1 cellular context compared by ENCODE assay signal in the genomic region with DNA sequence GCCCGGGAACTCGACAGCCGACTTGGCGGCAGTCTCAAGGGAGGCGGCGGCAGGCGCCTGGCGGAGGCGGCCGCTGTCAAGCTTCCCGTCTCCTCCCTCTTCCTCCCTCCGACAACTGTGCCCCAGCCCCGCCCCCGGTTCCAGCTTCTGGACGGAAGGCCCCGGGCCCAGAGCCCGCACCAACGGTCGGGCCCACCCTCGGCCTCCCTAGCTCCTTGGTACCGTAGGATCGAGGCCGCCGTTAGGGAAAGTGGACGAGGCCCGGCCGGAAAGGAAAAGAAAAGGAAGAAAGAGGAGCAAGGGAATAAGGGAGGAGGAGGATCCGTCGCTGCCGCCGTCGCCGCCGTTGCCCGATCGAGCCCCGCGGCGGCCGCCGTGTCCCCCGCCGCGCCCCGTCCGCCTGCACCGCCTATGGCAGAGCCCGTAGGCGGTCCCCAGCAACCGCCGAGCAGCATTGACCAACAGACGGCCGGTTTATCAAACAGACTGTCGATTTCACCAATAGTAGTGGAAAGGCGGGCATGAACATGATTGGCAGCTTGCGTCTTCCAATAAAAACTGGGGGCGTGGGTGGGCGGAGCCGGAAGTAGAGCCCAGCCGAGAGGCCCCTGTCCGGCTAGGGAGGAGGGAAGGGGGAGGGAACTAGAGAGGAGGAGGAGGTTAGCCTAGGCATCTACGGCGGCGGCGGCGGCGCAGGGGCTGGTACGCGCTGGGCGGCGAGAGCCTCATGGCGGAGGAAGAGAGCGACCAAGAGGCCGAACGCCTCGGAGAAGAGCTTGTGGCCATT.
TF ChIP-seq lines count a peak whose summit lies in the region.

A gene with protein sequence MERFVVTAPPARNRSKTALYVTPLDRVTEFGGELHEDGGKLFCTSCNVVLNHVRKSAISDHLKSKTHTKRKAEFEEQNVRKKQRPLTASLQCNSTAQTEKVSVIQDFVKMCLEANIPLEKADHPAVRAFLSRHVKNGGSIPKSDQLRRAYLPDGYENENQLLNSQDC (minus strand): TSS at position 413 of the 787 bp plus-strand sequence. CDS start 3,029 bp downstream, outside the sequence.
A gene (plus strand): TSS at position 663 of the 787 bp plus-strand sequence. CDS start 65 bp downstream, at position 728.

TF ChIP-seq in HepG2, 621 proteins besides CTCF, POLR2A, EP300 and RAD21 (continued from another document and continues in another):
- TF ChIP-seq, protein P1, sequence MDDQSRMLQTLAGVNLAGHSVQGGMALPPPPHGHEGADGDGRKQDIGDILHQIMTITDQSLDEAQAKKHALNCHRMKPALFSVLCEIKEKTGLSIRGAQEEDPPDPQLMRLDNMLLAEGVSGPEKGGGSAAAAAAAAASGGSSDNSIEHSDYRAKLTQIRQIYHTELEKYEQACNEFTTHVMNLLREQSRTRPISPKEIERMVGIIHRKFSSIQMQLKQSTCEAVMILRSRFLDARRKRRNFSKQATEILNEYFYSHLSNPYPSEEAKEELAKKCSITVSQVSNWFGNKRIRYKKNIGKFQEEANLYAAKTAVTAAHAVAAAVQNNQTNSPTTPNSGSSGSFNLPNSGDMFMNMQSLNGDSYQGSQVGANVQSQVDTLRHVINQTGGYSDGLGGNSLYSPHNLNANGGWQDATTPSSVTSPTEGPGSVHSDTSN (CRISPR knock-in tag; IDR thresholded peaks at IDR 0.05; ENCODE audit: borderline replicate concordance), result peak; percentile 95; the same call in 1 of the 2 replicates
- TF ChIP-seq, protein P2, sequence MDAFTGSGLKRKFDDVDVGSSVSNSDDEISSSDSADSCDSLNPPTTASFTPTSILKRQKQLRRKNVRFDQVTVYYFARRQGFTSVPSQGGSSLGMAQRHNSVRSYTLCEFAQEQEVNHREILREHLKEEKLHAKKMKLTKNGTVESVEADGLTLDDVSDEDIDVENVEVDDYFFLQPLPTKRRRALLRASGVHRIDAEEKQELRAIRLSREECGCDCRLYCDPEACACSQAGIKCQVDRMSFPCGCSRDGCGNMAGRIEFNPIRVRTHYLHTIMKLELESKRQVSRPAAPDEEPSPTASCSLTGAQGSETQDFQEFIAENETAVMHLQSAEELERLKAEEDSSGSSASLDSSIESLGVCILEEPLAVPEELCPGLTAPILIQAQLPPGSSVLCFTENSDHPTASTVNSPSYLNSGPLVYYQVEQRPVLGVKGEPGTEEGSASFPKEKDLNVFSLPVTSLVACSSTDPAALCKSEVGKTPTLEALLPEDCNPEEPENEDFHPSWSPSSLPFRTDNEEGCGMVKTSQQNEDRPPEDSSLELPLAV (CRISPR knock-in tag; conservative IDR thresholded peaks at IDR 0.05; ENCODE audit: low read depth), result no peak
- no peak for TF ChIP-seq TRIM24 (CRISPR knock-in tag; IDR thresholded peaks at IDR 0.05)
- no peak for TF ChIP-seq ZBTB38 (CRISPR knock-in tag; IDR thresholded peaks at IDR 0.05)
- TF ChIP-seq ZFAT (CRISPR knock-in tag; conservative IDR thresholded peaks at IDR 0.05), result no peak
- no peak for TF ChIP-seq PITX1 (CRISPR knock-in tag; IDR thresholded peaks at IDR 0.05)
- TF ChIP-seq ZMAT3 (CRISPR knock-in tag; conservative IDR thresholded peaks at IDR 0.05), result no peak
- peak; percentile 96 for TF ChIP-seq POLR2G (IDR thresholded peaks at IDR 0.05; ENCODE audit: low read depth, low read length)
- peak; percentile 99 for TF ChIP-seq NFYC (CRISPR knock-in tag; IDR thresholded peaks at IDR 0.05)
- TF ChIP-seq, protein P3, sequence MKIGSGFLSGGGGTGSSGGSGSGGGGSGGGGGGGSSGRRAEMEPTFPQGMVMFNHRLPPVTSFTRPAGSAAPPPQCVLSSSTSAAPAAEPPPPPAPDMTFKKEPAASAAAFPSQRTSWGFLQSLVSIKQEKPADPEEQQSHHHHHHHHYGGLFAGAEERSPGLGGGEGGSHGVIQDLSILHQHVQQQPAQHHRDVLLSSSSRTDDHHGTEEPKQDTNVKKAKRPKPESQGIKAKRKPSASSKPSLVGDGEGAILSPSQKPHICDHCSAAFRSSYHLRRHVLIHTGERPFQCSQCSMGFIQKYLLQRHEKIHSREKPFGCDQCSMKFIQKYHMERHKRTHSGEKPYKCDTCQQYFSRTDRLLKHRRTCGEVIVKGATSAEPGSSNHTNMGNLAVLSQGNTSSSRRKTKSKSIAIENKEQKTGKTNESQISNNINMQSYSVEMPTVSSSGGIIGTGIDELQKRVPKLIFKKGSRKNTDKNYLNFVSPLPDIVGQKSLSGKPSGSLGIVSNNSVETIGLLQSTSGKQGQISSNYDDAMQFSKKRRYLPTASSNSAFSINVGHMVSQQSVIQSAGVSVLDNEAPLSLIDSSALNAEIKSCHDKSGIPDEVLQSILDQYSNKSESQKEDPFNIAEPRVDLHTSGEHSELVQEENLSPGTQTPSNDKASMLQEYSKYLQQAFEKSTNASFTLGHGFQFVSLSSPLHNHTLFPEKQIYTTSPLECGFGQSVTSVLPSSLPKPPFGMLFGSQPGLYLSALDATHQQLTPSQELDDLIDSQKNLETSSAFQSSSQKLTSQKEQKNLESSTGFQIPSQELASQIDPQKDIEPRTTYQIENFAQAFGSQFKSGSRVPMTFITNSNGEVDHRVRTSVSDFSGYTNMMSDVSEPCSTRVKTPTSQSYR (CRISPR knock-in tag; IDR thresholded peaks at IDR 0.05; ENCODE audit: borderline replicate concordance), result 0 out of 2 replicates have a peak, but pooled peaks have one; percentile 6
- no peak; the same call in 1 of the 2 replicates for TF ChIP-seq CBFB (CRISPR knock-in tag; IDR thresholded peaks at IDR 0.05)
- TF ChIP-seq ZNF883 (CRISPR knock-in tag; IDR thresholded peaks at IDR 0.05; ENCODE audit: not compliant biosample characterization), result peak; percentile 52
- TF ChIP-seq NCOR1 (IDR thresholded peaks at IDR 0.05; ENCODE audit: borderline replicate concordance, low read length), result no peak
- TF ChIP-seq, protein P4, sequence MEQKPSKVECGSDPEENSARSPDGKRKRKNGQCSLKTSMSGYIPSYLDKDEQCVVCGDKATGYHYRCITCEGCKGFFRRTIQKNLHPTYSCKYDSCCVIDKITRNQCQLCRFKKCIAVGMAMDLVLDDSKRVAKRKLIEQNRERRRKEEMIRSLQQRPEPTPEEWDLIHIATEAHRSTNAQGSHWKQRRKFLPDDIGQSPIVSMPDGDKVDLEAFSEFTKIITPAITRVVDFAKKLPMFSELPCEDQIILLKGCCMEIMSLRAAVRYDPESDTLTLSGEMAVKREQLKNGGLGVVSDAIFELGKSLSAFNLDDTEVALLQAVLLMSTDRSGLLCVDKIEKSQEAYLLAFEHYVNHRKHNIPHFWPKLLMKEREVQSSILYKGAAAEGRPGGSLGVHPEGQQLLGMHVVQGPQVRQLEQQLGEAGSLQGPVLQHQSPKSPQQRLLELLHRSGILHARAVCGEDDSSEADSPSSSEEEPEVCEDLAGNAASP (CRISPR knock-in tag; IDR thresholded peaks at IDR 0.05; ENCODE audit: borderline replicate concordance), result 0 out of 2 replicates have a peak, but pooled peaks have one; percentile 10
- TF ChIP-seq, protein P5, sequence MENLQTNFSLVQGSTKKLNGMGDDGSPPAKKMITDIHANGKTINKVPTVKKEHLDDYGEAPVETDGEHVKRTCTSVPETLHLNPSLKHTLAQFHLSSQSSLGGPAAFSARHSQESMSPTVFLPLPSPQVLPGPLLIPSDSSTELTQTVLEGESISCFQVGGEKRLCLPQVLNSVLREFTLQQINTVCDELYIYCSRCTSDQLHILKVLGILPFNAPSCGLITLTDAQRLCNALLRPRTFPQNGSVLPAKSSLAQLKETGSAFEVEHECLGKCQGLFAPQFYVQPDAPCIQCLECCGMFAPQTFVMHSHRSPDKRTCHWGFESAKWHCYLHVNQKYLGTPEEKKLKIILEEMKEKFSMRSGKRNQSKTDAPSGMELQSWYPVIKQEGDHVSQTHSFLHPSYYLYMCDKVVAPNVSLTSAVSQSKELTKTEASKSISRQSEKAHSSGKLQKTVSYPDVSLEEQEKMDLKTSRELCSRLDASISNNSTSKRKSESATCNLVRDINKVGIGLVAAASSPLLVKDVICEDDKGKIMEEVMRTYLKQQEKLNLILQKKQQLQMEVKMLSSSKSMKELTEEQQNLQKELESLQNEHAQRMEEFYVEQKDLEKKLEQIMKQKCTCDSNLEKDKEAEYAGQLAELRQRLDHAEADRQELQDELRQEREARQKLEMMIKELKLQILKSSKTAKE (CRISPR knock-in tag; IDR thresholded peaks at IDR 0.05; ENCODE audit: borderline replicate concordance), result no peak
- TF ChIP-seq, protein P6, sequence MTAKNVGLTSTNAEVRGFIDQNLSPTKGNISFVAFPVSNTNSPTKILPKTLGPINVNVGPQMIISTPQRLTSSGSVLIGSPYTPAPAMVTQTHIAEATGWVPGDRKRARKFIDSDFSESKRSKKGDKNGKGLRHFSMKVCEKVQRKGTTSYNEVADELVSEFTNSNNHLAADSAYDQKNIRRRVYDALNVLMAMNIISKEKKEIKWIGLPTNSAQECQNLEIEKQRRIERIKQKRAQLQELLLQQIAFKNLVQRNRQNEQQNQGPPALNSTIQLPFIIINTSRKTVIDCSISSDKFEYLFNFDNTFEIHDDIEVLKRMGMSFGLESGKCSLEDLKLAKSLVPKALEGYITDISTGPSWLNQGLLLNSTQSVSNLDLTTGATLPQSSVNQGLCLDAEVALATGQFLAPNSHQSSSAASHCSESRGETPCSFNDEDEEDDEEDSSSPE (CRISPR knock-in tag; IDR thresholded peaks at IDR 0.05), result peak; percentile 25; the same call in 1 of the 2 replicates
- TF ChIP-seq HNRNPK (IDR thresholded peaks at IDR 0.05; ENCODE audit: low read depth, low read length, poor library complexity, severe bottlenecking), result peak; percentile 47
- TF ChIP-seq CHD2 (IDR thresholded peaks at IDR 0.05; ENCODE audit: low read depth, low read length), result peak; percentile 63; the same call in 1 of the 2 replicates
- TF ChIP-seq ZC3H13 (CRISPR knock-in tag; IDR thresholded peaks at IDR 0.05), result no peak
- TF ChIP-seq, protein P7, sequence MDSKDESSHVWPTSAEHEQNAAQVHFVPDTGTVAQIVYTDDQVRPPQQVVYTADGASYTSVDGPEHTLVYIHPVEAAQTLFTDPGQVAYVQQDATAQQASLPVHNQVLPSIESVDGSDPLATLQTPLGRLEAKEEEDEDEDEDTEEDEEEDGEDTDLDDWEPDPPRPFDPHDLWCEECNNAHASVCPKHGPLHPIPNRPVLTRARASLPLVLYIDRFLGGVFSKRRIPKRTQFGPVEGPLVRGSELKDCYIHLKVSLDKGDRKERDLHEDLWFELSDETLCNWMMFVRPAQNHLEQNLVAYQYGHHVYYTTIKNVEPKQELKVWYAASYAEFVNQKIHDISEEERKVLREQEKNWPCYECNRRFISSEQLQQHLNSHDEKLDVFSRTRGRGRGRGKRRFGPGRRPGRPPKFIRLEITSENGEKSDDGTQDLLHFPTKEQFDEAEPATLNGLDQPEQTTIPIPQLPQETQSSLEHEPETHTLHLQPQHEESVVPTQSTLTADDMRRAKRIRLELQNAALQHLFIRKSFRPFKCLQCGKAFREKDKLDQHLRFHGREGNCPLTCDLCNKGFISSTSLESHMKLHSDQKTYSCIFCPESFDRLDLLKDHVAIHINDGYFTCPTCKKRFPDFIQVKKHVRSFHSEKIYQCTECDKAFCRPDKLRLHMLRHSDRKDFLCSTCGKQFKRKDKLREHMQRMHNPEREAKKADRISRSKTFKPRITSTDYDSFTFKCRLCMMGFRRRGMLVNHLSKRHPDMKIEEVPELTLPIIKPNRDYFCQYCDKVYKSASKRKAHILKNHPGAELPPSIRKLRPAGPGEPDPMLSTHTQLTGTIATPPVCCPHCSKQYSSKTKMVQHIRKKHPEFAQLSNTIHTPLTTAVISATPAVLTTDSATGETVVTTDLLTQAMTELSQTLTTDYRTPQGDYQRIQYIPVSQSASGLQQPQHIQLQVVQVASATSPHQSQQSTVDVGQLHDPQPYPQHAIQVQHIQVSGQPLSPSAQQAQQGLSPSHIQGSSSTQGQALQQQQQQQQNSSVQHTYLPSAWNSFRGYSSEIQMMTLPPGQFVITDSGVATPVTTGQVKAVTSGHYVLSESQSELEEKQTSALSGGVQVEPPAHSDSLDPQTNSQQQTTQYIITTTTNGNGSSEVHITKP (CRISPR knock-in tag; IDR thresholded peaks at IDR 0.05; ENCODE audit: low read depth), result no peak
- TF ChIP-seq MYC (CRISPR knock-in tag; IDR thresholded peaks at IDR 0.05; ENCODE audit: borderline replicate concordance), result peak; percentile 55; the same call in 1 of the 2 replicates
- TF ChIP-seq, protein P8, sequence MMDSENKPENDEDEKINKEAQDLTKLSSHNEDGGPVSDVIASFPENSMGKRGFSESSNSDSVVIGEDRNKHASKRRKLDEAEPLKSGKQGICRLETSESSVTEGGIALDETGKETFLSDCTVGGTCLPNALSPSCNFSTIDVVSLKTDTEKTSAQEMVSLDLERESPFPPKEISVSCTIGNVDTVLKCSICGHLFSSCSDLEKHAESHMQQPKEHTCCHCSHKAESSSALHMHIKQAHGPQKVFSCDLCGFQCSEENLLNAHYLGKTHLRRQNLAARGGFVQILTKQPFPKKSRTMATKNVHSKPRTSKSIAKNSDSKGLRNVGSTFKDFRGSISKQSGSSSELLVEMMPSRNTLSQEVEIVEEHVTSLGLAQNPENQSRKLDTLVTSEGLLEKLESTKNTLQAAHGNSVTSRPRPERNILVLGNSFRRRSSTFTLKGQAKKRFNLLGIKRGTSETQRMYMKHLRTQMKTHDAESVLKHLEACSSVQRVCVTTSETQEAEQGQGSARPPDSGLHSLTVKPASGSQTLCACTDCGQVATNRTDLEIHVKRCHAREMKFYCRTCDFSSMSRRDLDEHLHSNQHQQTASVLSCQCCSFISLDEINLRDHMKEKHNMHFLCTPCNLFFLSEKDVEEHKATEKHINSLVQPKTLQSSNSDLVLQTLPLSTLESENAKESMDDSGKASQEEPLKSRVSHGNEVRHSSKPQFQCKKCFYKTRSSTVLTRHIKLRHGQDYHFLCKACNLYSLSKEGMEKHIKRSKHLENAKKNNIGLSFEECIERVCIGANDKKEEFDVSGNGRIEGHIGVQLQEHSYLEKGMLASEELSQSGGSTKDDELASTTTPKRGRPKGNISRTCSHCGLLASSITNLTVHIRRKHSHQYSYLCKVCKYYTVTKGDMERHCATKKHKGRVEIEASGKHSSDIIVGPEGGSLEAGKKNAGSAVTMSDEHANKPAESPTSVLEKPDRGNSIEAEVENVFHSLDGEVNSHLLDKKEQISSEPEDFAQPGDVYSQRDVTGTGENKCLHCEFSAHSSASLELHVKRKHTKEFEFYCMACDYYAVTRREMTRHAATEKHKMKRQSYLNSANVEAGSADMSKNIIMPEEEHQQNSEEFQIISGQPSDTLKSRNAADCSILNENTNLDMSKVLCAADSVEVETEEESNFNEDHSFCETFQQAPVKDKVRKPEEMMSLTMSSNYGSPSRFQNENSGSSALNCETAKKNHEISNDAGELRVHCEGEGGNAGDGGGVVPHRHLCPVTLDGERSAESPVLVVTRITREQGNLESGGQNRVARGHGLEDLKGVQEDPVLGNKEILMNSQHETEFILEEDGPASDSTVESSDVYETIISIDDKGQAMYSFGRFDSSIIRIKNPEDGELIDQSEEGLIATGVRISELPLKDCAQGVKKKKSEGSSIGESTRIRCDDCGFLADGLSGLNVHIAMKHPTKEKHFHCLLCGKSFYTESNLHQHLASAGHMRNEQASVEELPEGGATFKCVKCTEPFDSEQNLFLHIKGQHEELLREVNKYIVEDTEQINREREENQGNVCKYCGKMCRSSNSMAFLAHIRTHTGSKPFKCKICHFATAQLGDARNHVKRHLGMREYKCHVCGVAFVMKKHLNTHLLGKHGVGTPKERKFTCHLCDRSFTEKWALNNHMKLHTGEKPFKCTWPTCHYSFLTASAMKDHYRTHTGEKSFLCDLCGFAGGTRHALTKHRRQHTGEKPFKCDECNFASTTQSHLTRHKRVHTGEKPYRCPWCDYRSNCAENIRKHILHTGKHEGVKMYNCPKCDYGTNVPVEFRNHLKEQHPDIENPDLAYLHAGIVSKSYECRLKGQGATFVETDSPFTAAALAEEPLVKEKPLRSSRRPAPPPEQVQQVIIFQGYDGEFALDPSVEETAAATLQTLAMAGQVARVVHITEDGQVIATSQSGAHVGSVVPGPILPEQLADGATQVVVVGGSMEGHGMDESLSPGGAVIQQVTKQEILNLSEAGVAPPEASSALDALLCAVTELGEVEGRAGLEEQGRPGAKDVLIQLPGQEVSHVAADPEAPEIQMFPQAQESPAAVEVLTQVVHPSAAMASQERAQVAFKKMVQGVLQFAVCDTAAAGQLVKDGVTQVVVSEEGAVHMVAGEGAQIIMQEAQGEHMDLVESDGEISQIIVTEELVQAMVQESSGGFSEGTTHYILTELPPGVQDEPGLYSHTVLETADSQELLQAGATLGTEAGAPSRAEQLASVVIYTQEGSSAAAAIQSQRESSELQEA (CRISPR knock-in tag; IDR thresholded peaks at IDR 0.05; ENCODE audit: not compliant biosample characterization), result no peak
- TF ChIP-seq RFXAP (CRISPR knock-in tag; IDR thresholded peaks at IDR 0.05; ENCODE audit: borderline replicate concordance), result peak; percentile 76; the same call in 1 of the 2 replicates
